8 cellular contexts compared by ENCODE assay signal in genomic region chr22:42268852-42269406, GRCh38. TPM values are rescaled to one million over a fixed set of nuclear protein-coding genes. Genes with fewer than 3 reads are reported as not detected.
DNase-seq lines count a peak whose midpoint lies in the region; ATAC-seq and TF ChIP-seq lines count a peak whose summit lies in the region.

No MANE protein-coding gene starts in this region.

- H3K27me3 ChIP-seq in left lung: no peaks in the 10 kb centered on the region
- H3K27me3 ChIP-seq in thymus (ENCODE audit: control insufficient read depth, insufficient read depth): no peaks in the 10 kb centered on the region

- H3K9me3 ChIP-seq in left lung (no peaks in the 10 kb centered on the region), thymus (ENCODE audit: control insufficient read depth) (no peaks in the 10 kb centered on the region)

- H3K27ac Mint-ChIP-seq in activated naive CD8-positive, alpha-beta T cell: peak overlapping the region; percentile 92

- no peaks in the 10 kb centered on the region for H3K36me3 Mint-ChIP-seq in activated T-cell treated with anti-CD3 and anti-CD28 coated beads, Interleukin-2, amount 50 U/mL, for 4 hours (ENCODE audit: insufficient read depth)
- no peaks in the 10 kb centered on the region for H3K36me3 Mint-ChIP-seq in activated naive CD8-positive, alpha-beta T cell

- peaks cover 50% of the 10 kb centered on the region for H3K4me1 Mint-ChIP-seq in activated T-cell treated with anti-CD3 and anti-CD28 coated beads, Interleukin-2, amount 50 U/mL, for 4 hours (ENCODE audit: low read depth)
- peaks cover 52% of the 10 kb centered on the region for H3K4me1 Mint-ChIP-seq in activated naive CD8-positive, alpha-beta T cell (ENCODE audit: low read depth)

- 8% methylated on average over 9 of the region's 9 CpGs for WGBS in thymus

- no peak for TF ChIP-seq CTCF in left lung (IDR thresholded peaks at IDR 0.05)

- H3K4me1 ChIP-seq in left lung: peaks cover 0 to 27% of the 10 kb centered on the region in 2 donors
- peaks cover 15% of the 10 kb centered on the region for H3K4me1 ChIP-seq in thymus (ENCODE audit: control insufficient read depth, insufficient read depth, low read length)

- H3K9me3 Mint-ChIP-seq in activated T-cell treated with anti-CD3 and anti-CD28 coated beads, Interleukin-2, amount 50 U/mL, for 4 hours: no peaks in the 10 kb centered on the region
- H3K9me3 Mint-ChIP-seq in activated naive CD8-positive, alpha-beta T cell (ENCODE audit: low read depth): no peaks in the 10 kb centered on the region

- H3K36me3 ChIP-seq in left lung (no peaks in the 10 kb centered on the region), thymus (ENCODE audit: control insufficient read depth, insufficient read depth) (no peaks in the 10 kb centered on the region)

- H3K4me3 ChIP-seq in left lung (peak overlapping the region; percentile 100), thymus (ENCODE audit: low read length) (peak overlapping the region; percentile 98)

- intact Hi-C loops in left lung (cut with DNase I): no loop called here

- no peak for ATAC-seq in activated T-cell treated with anti-CD3 and anti-CD28 coated beads, Interleukin-2, amount 50 U/mL, for 4 hours
- ATAC-seq in left lung (no peak), HG02623 (IDR thresholded peaks at IDR 0.05; ENCODE audit: unreplicated experiment) (no peak)

- H3K27ac ChIP-seq in left lung (peak overlapping the region in 1 of 2 donors; percentile 84), thymus (ENCODE audit: low read depth) (no peak overlapping the region)

- peak overlapping the region; percentile 97 for H3K4me3 Mint-ChIP-seq in activated T-cell treated with anti-CD3 and anti-CD28 coated beads, Interleukin-2, amount 50 U/mL, for 4 hours
- H3K4me3 Mint-ChIP-seq in activated naive CD8-positive, alpha-beta T cell: peak overlapping the region; percentile 98

- H3K27me3 Mint-ChIP-seq in activated T-cell treated with anti-CD3 and anti-CD28 coated beads, Interleukin-2, amount 50 U/mL, for 4 hours (ENCODE audit: low read depth): no peaks in the 10 kb centered on the region
- no peaks in the 10 kb centered on the region for H3K27me3 Mint-ChIP-seq in activated naive CD8-positive, alpha-beta T cell

- DNase-seq in activated T-cell treated with anti-CD3 and anti-CD28 coated beads, Interleukin-2, amount 50 U/mL, for 4 hours: no peak
- no peak for DNase-seq in activated T-cell treated with anti-CD3 and anti-CD28 coated beads, Interleukin-2, amount 50 U/mL, for 48 hours
- DNase-seq in left lung: no peak
- no peak for DNase-seq in stimulated activated naive CD4-positive, alpha-beta T cell (lab: John Stamatoyannopoulos, UW)
- no peak for DNase-seq in AML-193 (lab: John Stamatoyannopoulos, UW)

RNA-seq across cellular contexts. Expression of gene TCF20, which starts 1.5 kb away (rescaled TPM):
- 10 to 100 TPM; 68.1 to 74.4 (median 69.9) TPM for total RNA-seq in activated T-cell treated with anti-CD3 and anti-CD28 coated beads, Interleukin-2, amount 50 U/mL, for 4 hours
- 10 to 100 TPM; 35.0 to 41.3 TPM for total RNA-seq in left lung
- 9.9 TPM for polyA plus RNA-seq in thymus
